In the genomic region with DNA sequence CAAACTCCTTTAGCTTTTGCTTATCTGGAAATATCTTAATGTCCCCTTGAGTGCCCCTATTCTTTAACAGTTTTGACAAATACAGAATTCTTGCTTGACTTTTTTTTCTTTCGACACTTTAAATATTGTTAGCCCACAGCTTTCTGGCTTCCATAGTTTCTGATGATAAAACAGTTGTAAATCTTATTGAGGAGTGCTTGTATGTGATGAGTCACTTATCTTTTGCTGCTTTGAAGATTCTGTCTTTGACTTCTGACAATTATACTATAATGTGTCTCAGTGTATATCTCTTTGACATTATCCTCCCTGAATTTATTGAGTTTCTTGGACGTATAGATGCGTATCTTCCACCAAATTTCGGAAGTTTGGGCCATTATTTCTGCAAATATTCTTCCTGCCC, we compare ENCODE assay signal across 1 cellular context.
A peak's percentile ranks its signal among the peaks of the same experiment; 100 is the strongest.
TF ChIP-seq lines count a peak whose summit lies in the region.

No MANE protein-coding gene starts in this region.

TF ChIP-seq in K562, 482 proteins besides CTCF, POLR2A, EP300 and RAD21:
- TF ChIP-seq, protein P1, sequence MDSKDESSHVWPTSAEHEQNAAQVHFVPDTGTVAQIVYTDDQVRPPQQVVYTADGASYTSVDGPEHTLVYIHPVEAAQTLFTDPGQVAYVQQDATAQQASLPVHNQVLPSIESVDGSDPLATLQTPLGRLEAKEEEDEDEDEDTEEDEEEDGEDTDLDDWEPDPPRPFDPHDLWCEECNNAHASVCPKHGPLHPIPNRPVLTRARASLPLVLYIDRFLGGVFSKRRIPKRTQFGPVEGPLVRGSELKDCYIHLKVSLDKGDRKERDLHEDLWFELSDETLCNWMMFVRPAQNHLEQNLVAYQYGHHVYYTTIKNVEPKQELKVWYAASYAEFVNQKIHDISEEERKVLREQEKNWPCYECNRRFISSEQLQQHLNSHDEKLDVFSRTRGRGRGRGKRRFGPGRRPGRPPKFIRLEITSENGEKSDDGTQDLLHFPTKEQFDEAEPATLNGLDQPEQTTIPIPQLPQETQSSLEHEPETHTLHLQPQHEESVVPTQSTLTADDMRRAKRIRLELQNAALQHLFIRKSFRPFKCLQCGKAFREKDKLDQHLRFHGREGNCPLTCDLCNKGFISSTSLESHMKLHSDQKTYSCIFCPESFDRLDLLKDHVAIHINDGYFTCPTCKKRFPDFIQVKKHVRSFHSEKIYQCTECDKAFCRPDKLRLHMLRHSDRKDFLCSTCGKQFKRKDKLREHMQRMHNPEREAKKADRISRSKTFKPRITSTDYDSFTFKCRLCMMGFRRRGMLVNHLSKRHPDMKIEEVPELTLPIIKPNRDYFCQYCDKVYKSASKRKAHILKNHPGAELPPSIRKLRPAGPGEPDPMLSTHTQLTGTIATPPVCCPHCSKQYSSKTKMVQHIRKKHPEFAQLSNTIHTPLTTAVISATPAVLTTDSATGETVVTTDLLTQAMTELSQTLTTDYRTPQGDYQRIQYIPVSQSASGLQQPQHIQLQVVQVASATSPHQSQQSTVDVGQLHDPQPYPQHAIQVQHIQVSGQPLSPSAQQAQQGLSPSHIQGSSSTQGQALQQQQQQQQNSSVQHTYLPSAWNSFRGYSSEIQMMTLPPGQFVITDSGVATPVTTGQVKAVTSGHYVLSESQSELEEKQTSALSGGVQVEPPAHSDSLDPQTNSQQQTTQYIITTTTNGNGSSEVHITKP (IDR thresholded peaks at IDR 0.05; ENCODE audit: partially characterized antibody), result no peak
- TF ChIP-seq ZNF445 (CRISPR knock-in tag; IDR thresholded peaks at IDR 0.05; ENCODE audit: low read depth), result no peak
- TF ChIP-seq MEIS2 (IDR thresholded peaks at IDR 0.05; ENCODE audit: partially characterized antibody), result peak; percentile 76
- no peak for TF ChIP-seq ZNF12 (CRISPR knock-in tag; IDR thresholded peaks at IDR 0.05)
- peak; percentile 84 for TF ChIP-seq MECOM (CRISPR knock-in tag; IDR thresholded peaks at IDR 0.05)
- TF ChIP-seq, protein P2, sequence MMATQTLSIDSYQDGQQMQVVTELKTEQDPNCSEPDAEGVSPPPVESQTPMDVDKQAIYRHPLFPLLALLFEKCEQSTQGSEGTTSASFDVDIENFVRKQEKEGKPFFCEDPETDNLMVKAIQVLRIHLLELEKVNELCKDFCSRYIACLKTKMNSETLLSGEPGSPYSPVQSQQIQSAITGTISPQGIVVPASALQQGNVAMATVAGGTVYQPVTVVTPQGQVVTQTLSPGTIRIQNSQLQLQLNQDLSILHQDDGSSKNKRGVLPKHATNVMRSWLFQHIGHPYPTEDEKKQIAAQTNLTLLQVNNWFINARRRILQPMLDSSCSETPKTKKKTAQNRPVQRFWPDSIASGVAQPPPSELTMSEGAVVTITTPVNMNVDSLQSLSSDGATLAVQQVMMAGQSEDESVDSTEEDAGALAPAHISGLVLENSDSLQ (IDR thresholded peaks at IDR 0.05), result 0 out of 2 replicates have a peak, but pooled peaks have one; percentile 29
- no peak for TF ChIP-seq GATAD2B (IDR thresholded peaks at IDR 0.05; ENCODE audit: borderline replicate concordance)
- TF ChIP-seq NFE2 (IDR thresholded peaks at IDR 0.05; ENCODE audit: low read depth), result peak; percentile 71
- no peak for TF ChIP-seq LARP7 (IDR thresholded peaks at IDR 0.05)
- TF ChIP-seq EHMT2 (IDR thresholded peaks at IDR 0.05), result no peak
- peak; percentile 15; the same call in 1 of the 2 replicates for TF ChIP-seq ARID1B (IDR thresholded peaks at IDR 0.05)
- no peak for TF ChIP-seq SIRT6 (IDR thresholded peaks at IDR 0.05; ENCODE audit: low read depth, low read length)
- 0 out of 2 replicates have a peak, but pooled peaks have one; percentile 36 for TF ChIP-seq LEF1 (IDR thresholded peaks at IDR 0.05)
- TF ChIP-seq, protein P3, sequence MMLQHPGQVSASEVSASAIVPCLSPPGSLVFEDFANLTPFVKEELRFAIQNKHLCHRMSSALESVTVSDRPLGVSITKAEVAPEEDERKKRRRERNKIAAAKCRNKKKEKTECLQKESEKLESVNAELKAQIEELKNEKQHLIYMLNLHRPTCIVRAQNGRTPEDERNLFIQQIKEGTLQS (IDR thresholded peaks at IDR 0.05), result peak; percentile 35; the same call in 1 of the 2 replicates
- TF ChIP-seq, protein P3 (CRISPR knock-in tag; conservative IDR thresholded peaks at IDR 0.05), result no peak
- TF ChIP-seq KAT7 (CRISPR knock-in tag; IDR thresholded peaks at IDR 0.05; ENCODE audit: borderline replicate concordance), result no peak
- TF ChIP-seq MAFG (tag; conservative IDR thresholded peaks at IDR 0.05), result peak; percentile 75
- peak in 1 of 2 experiments; percentile 63; a peak in 2 of 4 replicates for TF ChIP-seq TRIM24 (IDR thresholded peaks at IDR 0.05)
- TF ChIP-seq, protein P4, sequence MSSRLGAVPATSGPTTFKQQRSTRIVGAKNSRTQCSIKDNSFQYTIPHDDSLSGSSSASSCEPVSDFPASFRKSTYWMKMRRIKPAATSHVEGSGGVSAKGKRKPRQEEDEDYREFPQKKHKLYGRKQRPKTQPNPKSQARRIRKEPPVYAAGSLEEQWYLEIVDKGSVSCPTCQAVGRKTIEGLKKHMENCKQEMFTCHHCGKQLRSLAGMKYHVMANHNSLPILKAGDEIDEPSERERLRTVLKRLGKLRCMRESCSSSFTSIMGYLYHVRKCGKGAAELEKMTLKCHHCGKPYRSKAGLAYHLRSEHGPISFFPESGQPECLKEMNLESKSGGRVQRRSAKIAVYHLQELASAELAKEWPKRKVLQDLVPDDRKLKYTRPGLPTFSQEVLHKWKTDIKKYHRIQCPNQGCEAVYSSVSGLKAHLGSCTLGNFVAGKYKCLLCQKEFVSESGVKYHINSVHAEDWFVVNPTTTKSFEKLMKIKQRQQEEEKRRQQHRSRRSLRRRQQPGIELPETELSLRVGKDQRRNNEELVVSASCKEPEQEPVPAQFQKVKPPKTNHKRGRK (tag; IDR thresholded peaks at IDR 0.05), result no peak
- TF ChIP-seq, protein P5, sequence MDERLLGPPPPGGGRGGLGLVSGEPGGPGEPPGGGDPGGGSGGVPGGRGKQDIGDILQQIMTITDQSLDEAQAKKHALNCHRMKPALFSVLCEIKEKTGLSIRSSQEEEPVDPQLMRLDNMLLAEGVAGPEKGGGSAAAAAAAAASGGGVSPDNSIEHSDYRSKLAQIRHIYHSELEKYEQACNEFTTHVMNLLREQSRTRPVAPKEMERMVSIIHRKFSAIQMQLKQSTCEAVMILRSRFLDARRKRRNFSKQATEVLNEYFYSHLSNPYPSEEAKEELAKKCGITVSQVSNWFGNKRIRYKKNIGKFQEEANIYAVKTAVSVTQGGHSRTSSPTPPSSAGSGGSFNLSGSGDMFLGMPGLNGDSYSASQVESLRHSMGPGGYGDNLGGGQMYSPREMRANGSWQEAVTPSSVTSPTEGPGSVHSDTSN (CRISPR knock-in tag; IDR thresholded peaks at IDR 0.05; ENCODE audit: low read depth), result no peak
- TF ChIP-seq, protein P5 (tag; conservative IDR thresholded peaks at IDR 0.05; ENCODE audit: low read depth), result peak; percentile 54
- peak; percentile 70 for TF ChIP-seq JUND (IDR thresholded peaks at IDR 0.05; ENCODE audit: borderline replicate concordance, low read depth, low read length)
- TF ChIP-seq JUND (tag; IDR thresholded peaks at IDR 0.05; ENCODE audit: borderline replicate concordance, low read depth, low read length), result peak; percentile 69; the same call in 2 of the 3 replicates
- peak; percentile 62 for TF ChIP-seq FOSL1 (tag; conservative IDR thresholded peaks at IDR 0.05)
- no peak for TF ChIP-seq RBBP5 (IDR thresholded peaks at IDR 0.05; ENCODE audit: borderline replicate concordance, insufficient read depth, low read length, poor library complexity, severe bottlenecking)
- TF ChIP-seq TBP (optimal IDR thresholded peaks at IDR 0.05; ENCODE audit: low read depth, low read length), result no peak
